20 cellular contexts compared by ENCODE assay signal in the genomic region with DNA sequence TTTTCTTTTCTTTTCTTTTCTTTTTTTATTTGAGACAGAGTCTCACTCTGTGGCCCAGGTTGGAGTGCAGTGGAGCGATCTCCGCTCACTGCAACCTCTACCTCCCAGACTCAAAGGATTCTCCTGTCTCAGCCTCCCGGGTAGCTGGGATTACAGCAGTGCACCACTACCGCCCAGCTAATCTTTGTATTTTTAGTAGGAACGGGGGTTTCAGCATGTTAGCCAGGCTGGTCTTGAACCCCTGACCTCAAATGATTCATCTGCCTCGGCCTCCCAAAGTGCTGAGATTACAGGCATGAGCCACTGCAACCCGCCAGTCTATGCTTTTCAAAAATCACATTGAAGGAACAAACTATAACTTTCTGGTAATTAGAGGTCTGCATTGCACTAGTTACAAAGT. TPM values are rescaled to one million over a fixed set of nuclear protein-coding genes. Genes with fewer than 3 reads are reported as not detected.
DNase-seq lines count a peak whose midpoint lies in the region; ATAC-seq and TF ChIP-seq lines count a peak whose summit lies in the region.
"Had no signal": no experiment of that assay in that cellular context is flagged by ENCODE, and none has a peak within 500 bp of the region (broad histone marks: within the 10 kb centered on the region; RNA-seq: fewer than 3 reads in every experiment).

No MANE protein-coding gene starts in this region.

- H3K4me1 ChIP-seq in OCI-LY1 (ENCODE audit: insufficient read depth, low read length, severe bottlenecking) (peaks cover 60% of the 10 kb centered on the region), spleen (peaks cover 27 to 82% (median 67%) of the 10 kb centered on the region in 6 donors)

- H3K36me3 Mint-ChIP-seq in endothelial cell (ENCODE audit: low read depth, unreplicated experiment) = peaks cover 9% of the 10 kb centered on the region
- no peaks in the 10 kb centered on the region for H3K36me3 Mint-ChIP-seq in natural killer cell

- H3K27ac Mint-ChIP-seq in endothelial cell (ENCODE audit: unreplicated experiment) (no peak overlapping the region), natural killer cell (no peak overlapping the region)
- H3K27ac Mint-ChIP-seq: activated CD8-positive, alpha-beta memory T cell treated with anti-CD3 and anti-CD28 coated beads, Interleukin-2, amount 10 ng/mL, durations not matched to agents 7 days and 5 days; HFFc6 had no signal

- TF ChIP-seq CTCF in OCI-LY1 (IDR thresholded peaks at IDR 0.05; ENCODE audit: low read length) = no peak
- no peak for TF ChIP-seq CTCF in endothelial cell (IDR thresholded peaks at IDR 0.05; ENCODE audit: unreplicated experiment)
- TF ChIP-seq CTCF in spleen (IDR thresholded peaks at IDR 0.05 in 8 of 11, conservative IDR thresholded peaks at IDR 0.05 in 3 of 11) = no peak
- TF ChIP-seq CTCF in natural killer cell (IDR thresholded peaks at IDR 0.05) = no peak

- H3K4me2 ChIP-seq in OCI-LY1 (ENCODE audit: low read length) = peak overlapping the region; percentile 63

- intact Hi-C loops in spleen (cut with DNase I; ENCODE audit: low total_unique reads) = loop anchor here (10.0 kb wide), 1 partner anchor 84 kb away; no protein-coding TSS in a partner anchor
- intact Hi-C loops in natural killer cell (cut with micrococcal nuclease) = no loop called here

- no peak overlapping the region for H2AFZ ChIP-seq in OCI-LY1 (ENCODE audit: low read length)

- H3K9me3 ChIP-seq in OCI-LY1 (ENCODE audit: low read length) (no peaks in the 10 kb centered on the region), spleen (no peaks in the 10 kb centered on the region)
- H3K9me3 ChIP-seq: MG63, neutrophil, sigmoid colon had no signal

- no peaks in the 10 kb centered on the region for H4K20me1 ChIP-seq in OCI-LY1 (ENCODE audit: insufficient read depth, low read length)

- H3K36me3 ChIP-seq in OCI-LY1 (ENCODE audit: insufficient read depth, low read length) = no peaks in the 10 kb centered on the region
- H3K36me3 ChIP-seq in spleen = no peaks in the 10 kb centered on the region
- H3K36me3 ChIP-seq: heart left ventricle, MG63, neutrophil, sigmoid colon had no signal

- no peak for DNase-seq in endothelial cell (ENCODE audit: low spot score)
- no peak for DNase-seq in spleen
- no peak for DNase-seq in natural killer cell
- DNase-seq: activated CD4-positive, CD25-positive, alpha-beta regulatory T cell treated with anti-CD3 and anti-CD28 coated beads, Interleukin-2, amount 50 U/mL, for 72 hours; activated CD8-positive, alpha-beta memory T cell treated with anti-CD3 and anti-CD28 coated beads, Interleukin-2, amount 10 ng/mL, durations not matched to agents 7 days and 5 days; activated effector memory CD4-positive, alpha-beta T cell treated with Interleukin-2 at 50 U/mL for 16 hours; central memory CD4-positive, alpha-beta T cell; effector CD4-positive, alpha-beta T cell; heart left ventricle; HFFc6; MG63; NCI-H345; SHP77 treated with DMSO at 0.1 percent for 48 hours; sigmoid colon had no signal

- no peak for ATAC-seq in GM21423 (IDR thresholded peaks at IDR 0.05; ENCODE audit: unreplicated experiment)
- ATAC-seq in HG02642 (IDR thresholded peaks at IDR 0.05; ENCODE audit: poor library complexity, unreplicated experiment) = no peak
- ATAC-seq in natural killer cell = no peak
- ATAC-seq: activated CD8-positive, alpha-beta memory T cell treated with anti-CD3 and anti-CD28 coated beads, Interleukin-2, amount 10 ng/mL, durations not matched to agents 7 days and 5 days; heart left ventricle had no signal

- H3K27ac ChIP-seq in OCI-LY1 (ENCODE audit: low read depth, low read length, poor library complexity, severe bottlenecking) (peak overlapping the region; percentile 74), spleen (peak overlapping the region; percentile 39 to 97 (median 95))
- H3K27ac ChIP-seq: C4-2B, heart left ventricle, neutrophil, sigmoid colon had no signal

- H3K9me3 Mint-ChIP-seq in endothelial cell (ENCODE audit: unreplicated experiment) (no peaks in the 10 kb centered on the region), natural killer cell (no peaks in the 10 kb centered on the region)
- H3K9me3 Mint-ChIP-seq: HFFc6 had no signal

- H3K27me3 ChIP-seq in OCI-LY1 (ENCODE audit: insufficient read depth, low read length) (no peaks in the 10 kb centered on the region; the same call in 1 of the 2 replicates), spleen (replicated peaks in 1 of 7) (no peaks in the 10 kb centered on the region)
- H3K27me3 ChIP-seq: heart left ventricle, MG63, sigmoid colon had no signal

- 67 to 87% (median 76%) methylated on average over 7 of the region's 7 CpGs for WGBS in spleen, 5 donors

- H3F3A ChIP-seq in OCI-LY1 (ENCODE audit: insufficient read depth, low read length) = no peaks in the 10 kb centered on the region

- H3K4me1 Mint-ChIP-seq in endothelial cell (ENCODE audit: unreplicated experiment) = peaks cover 33% of the 10 kb centered on the region
- peaks cover 16 to 18% of the 10 kb centered on the region in 2 donors for H3K4me1 Mint-ChIP-seq in natural killer cell

- H3K9me2 ChIP-seq in OCI-LY1 (ENCODE audit: low read depth, low read length) = no peaks in the 10 kb centered on the region

- H3K4me3 Mint-ChIP-seq in endothelial cell (ENCODE audit: unreplicated experiment) (peak overlapping the region; percentile 80), natural killer cell (no peak overlapping the region)
- H3K4me3 Mint-ChIP-seq: activated CD8-positive, alpha-beta memory T cell treated with anti-CD3 and anti-CD28 coated beads, Interleukin-2, amount 10 ng/mL, durations not matched to agents 7 days and 5 days had no signal

- peaks cover 49% of the 10 kb centered on the region for H3K79me2 ChIP-seq in OCI-LY1 (ENCODE audit: insufficient read depth, low read length)

- peak overlapping the region; percentile 74; the same call in 1 of the 2 replicates for H3K4me3 ChIP-seq in GM08714 (ENCODE audit: low read length)
- H3K4me3 ChIP-seq in OCI-LY1 (ENCODE audit: low read depth, low read length, poor library complexity, severe bottlenecking) = peak overlapping the region; percentile 67
- H3K4me3 ChIP-seq in spleen = peak overlapping the region in 5 of 8 donors; percentile 3 to 96 (median 92)
- H3K4me3 ChIP-seq: MG63, sigmoid colon had no signal

- peak overlapping the region; percentile 64; the same call in 1 of the 2 replicates for H3K9ac ChIP-seq in OCI-LY1 (ENCODE audit: low read length)

- TF ChIP-seq POLR2A in spleen (IDR thresholded peaks at IDR 0.05) = no peak

- H3K27me3 Mint-ChIP-seq in endothelial cell (ENCODE audit: unreplicated experiment) (peaks cover 7% of the 10 kb centered on the region), natural killer cell (ENCODE audit: low read depth in 2 of 2) (peaks cover 10 to 15% of the 10 kb centered on the region in 2 donors)

RNA-seq across cellular contexts. Expression of a gene that starts 2.4 kb away (rescaled TPM):
- total RNA-seq in endothelial cell (ENCODE audit: unreplicated experiment) (33.0 TPM), spleen (10 to 100 TPM; 35.4 to 51.7 (median 43.8) TPM), natural killer cell (1 to 10 TPM; 2.3 to 3.7 (median 2.5) TPM)
- 10 to 100 TPM; 11.0 to 13.9 (median 13.6) TPM for polyA plus RNA-seq in spleen
